ENCODE assay signal across 1 cellular context in genomic region chr19:51460164-51460992, GRCh38.
TF ChIP-seq lines count a peak whose summit lies in the region.

No MANE protein-coding gene starts in this region.

TF ChIP-seq in HepG2, 621 proteins besides CTCF, POLR2A, EP300 and RAD21 (continues in another document):
- no peak for TF ChIP-seq HOXA7 (CRISPR knock-in tag; IDR thresholded peaks at IDR 0.05)
- no peak for TF ChIP-seq ZNF24 (IDR thresholded peaks at IDR 0.05)
- peak; percentile 99 for TF ChIP-seq THAP11 (CRISPR knock-in tag; IDR thresholded peaks at IDR 0.05)
- TF ChIP-seq TFAP4 (IDR thresholded peaks at IDR 0.05; ENCODE audit: borderline replicate concordance, low read depth): no peak
- TF ChIP-seq CBX1 (IDR thresholded peaks at IDR 0.05; ENCODE audit: low read depth): peak; percentile 30
- TF ChIP-seq GPBP1L1 (CRISPR knock-in tag; IDR thresholded peaks at IDR 0.05): no peak
- TF ChIP-seq RCOR2 (CRISPR knock-in tag; IDR thresholded peaks at IDR 0.05): no peak
- TF ChIP-seq KLF16 (CRISPR knock-in tag; IDR thresholded peaks at IDR 0.05): no peak
- TF ChIP-seq ZNF3 (CRISPR knock-in tag; IDR thresholded peaks at IDR 0.05): no peak
- TF ChIP-seq AGO2 (optimal IDR thresholded peaks at IDR 0.05; ENCODE audit: low read depth, low read length): no peak
- TF ChIP-seq IRX3 (CRISPR knock-in tag; IDR thresholded peaks at IDR 0.05; ENCODE audit: borderline replicate concordance, low read depth): no peak
- TF ChIP-seq GFI1 (CRISPR knock-in tag; IDR thresholded peaks at IDR 0.05; ENCODE audit: borderline replicate concordance): no peak
- no peak for TF ChIP-seq ONECUT2 (CRISPR knock-in tag; IDR thresholded peaks at IDR 0.05)
- peak; percentile 55; the same call in 1 of the 2 replicates for TF ChIP-seq KAT8 (CRISPR knock-in tag; IDR thresholded peaks at IDR 0.05)
- TF ChIP-seq ELF3 (CRISPR knock-in tag; IDR thresholded peaks at IDR 0.05): 0 out of 2 replicates have a peak, but pooled peaks have one; percentile 39
- no peak for TF ChIP-seq AHR (CRISPR knock-in tag; IDR thresholded peaks at IDR 0.05)
- TF ChIP-seq THAP7 (CRISPR knock-in tag; IDR thresholded peaks at IDR 0.05): no peak
- no peak for TF ChIP-seq SMAD9 (CRISPR knock-in tag; IDR thresholded peaks at IDR 0.05)
- no peak for TF ChIP-seq ZNF674 (CRISPR knock-in tag; IDR thresholded peaks at IDR 0.05; ENCODE audit: low read depth)
- no peak for TF ChIP-seq ZZZ3 (CRISPR knock-in tag; IDR thresholded peaks at IDR 0.05; ENCODE audit: borderline replicate concordance)
- TF ChIP-seq, protein P1, sequence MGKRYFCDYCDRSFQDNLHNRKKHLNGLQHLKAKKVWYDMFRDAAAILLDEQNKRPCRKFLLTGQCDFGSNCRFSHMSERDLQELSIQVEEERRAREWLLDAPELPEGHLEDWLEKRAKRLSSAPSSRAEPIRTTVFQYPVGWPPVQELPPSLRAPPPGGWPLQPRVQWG (CRISPR knock-in tag; IDR thresholded peaks at IDR 0.05; ENCODE audit: borderline replicate concordance, low read depth): no peak
- TF ChIP-seq NR2C2 (CRISPR knock-in tag; IDR thresholded peaks at IDR 0.05; ENCODE audit: borderline replicate concordance): peak; percentile 99
- peak; percentile 55 for TF ChIP-seq PHF20 (CRISPR knock-in tag; IDR thresholded peaks at IDR 0.05)
- TF ChIP-seq XRCC5 (optimal IDR thresholded peaks at IDR 0.05; ENCODE audit: low read length): no peak
- TF ChIP-seq BHLHE40 (IDR thresholded peaks at IDR 0.05; ENCODE audit: low read length): no peak
- 0 out of 2 replicates have a peak, but pooled peaks have one; percentile 38 for TF ChIP-seq CREM (IDR thresholded peaks at IDR 0.05)
- no peak for TF ChIP-seq CREM (CRISPR knock-in tag; IDR thresholded peaks at IDR 0.05)
- TF ChIP-seq ZFP41 (CRISPR knock-in tag; IDR thresholded peaks at IDR 0.05; ENCODE audit: borderline replicate concordance): no peak
- TF ChIP-seq POLR2AphosphoS5 (IDR thresholded peaks at IDR 0.05; ENCODE audit: low read depth, low read length): no peak
- no peak for TF ChIP-seq ZNF782 (CRISPR knock-in tag; IDR thresholded peaks at IDR 0.05; ENCODE audit: borderline replicate concordance)
- no peak for TF ChIP-seq BCL3 (CRISPR knock-in tag; IDR thresholded peaks at IDR 0.05)
- no peak for TF ChIP-seq ZNF557 (CRISPR knock-in tag; IDR thresholded peaks at IDR 0.05)
- no peak for TF ChIP-seq THYN1 (CRISPR knock-in tag; IDR thresholded peaks at IDR 0.05; ENCODE audit: borderline replicate concordance, low read depth)
- TF ChIP-seq ZBTB8A (CRISPR knock-in tag; IDR thresholded peaks at IDR 0.05; ENCODE audit: borderline replicate concordance, low read depth): no peak
- TF ChIP-seq RFXANK (CRISPR knock-in tag; IDR thresholded peaks at IDR 0.05): no peak
- no peak for TF ChIP-seq ZSCAN5A (CRISPR knock-in tag; IDR thresholded peaks at IDR 0.05; ENCODE audit: borderline replicate concordance)
- TF ChIP-seq ZFX (CRISPR knock-in tag; IDR thresholded peaks at IDR 0.05; ENCODE audit: low read depth): peak; percentile 22; the same call in 1 of the 2 replicates
- TF ChIP-seq, protein P2, sequence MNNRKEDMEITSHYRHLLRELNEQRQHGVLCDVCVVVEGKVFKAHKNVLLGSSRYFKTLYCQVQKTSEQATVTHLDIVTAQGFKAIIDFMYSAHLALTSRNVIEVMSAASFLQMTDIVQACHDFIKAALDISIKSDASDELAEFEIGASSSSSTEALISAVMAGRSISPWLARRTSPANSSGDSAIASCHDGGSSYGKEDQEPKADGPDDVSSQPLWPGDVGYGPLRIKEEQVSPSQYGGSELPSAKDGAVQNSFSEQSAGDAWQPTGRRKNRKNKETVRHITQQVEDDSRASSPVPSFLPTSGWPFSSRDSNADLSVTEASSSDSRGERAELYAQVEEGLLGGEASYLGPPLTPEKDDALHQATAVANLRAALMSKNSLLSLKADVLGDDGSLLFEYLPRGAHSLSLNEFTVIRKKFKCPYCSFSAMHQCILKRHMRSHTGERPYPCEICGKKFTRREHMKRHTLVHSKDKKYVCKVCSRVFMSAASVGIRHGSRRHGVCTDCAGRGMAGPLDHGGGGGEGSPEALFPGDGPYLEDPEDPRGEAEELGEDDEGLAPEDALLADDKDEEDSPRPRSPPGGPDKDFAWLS (CRISPR knock-in tag; IDR thresholded peaks at IDR 0.05; ENCODE audit: borderline replicate concordance): no peak
- TF ChIP-seq, protein P3, sequence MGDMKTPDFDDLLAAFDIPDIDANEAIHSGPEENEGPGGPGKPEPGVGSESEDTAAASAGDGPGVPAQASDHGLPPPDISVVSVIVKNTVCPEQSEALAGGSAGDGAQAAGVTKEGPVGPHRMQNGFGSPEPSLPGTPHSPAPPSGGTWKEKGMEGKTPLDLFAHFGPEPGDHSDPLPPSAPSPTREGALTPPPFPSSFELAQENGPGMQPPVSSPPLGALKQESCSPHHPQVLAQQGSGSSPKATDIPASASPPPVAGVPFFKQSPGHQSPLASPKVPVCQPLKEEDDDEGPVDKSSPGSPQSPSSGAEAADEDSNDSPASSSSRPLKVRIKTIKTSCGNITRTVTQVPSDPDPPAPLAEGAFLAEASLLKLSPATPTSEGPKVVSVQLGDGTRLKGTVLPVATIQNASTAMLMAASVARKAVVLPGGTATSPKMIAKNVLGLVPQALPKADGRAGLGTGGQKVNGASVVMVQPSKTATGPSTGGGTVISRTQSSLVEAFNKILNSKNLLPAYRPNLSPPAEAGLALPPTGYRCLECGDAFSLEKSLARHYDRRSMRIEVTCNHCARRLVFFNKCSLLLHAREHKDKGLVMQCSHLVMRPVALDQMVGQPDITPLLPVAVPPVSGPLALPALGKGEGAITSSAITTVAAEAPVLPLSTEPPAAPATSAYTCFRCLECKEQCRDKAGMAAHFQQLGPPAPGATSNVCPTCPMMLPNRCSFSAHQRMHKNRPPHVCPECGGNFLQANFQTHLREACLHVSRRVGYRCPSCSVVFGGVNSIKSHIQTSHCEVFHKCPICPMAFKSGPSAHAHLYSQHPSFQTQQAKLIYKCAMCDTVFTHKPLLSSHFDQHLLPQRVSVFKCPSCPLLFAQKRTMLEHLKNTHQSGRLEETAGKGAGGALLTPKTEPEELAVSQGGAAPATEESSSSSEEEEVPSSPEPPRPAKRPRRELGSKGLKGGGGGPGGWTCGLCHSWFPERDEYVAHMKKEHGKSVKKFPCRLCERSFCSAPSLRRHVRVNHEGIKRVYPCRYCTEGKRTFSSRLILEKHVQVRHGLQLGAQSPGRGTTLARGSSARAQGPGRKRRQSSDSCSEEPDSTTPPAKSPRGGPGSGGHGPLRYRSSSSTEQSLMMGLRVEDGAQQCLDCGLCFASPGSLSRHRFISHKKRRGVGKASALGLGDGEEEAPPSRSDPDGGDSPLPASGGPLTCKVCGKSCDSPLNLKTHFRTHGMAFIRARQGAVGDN (CRISPR knock-in tag; IDR thresholded peaks at IDR 0.05): no peak
- TF ChIP-seq, protein P4, sequence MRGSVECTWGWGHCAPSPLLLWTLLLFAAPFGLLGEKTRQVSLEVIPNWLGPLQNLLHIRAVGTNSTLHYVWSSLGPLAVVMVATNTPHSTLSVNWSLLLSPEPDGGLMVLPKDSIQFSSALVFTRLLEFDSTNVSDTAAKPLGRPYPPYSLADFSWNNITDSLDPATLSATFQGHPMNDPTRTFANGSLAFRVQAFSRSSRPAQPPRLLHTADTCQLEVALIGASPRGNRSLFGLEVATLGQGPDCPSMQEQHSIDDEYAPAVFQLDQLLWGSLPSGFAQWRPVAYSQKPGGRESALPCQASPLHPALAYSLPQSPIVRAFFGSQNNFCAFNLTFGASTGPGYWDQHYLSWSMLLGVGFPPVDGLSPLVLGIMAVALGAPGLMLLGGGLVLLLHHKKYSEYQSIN (CRISPR knock-in tag; IDR thresholded peaks at IDR 0.05; ENCODE audit: borderline replicate concordance): no peak
- TF ChIP-seq AKAP8 (CRISPR knock-in tag; IDR thresholded peaks at IDR 0.05): no peak
- no peak for TF ChIP-seq ZFP62 (CRISPR knock-in tag; IDR thresholded peaks at IDR 0.05)
- TF ChIP-seq ZNF234 (CRISPR knock-in tag; conservative IDR thresholded peaks at IDR 0.05): no peak
- TF ChIP-seq ZNF143 (CRISPR knock-in tag; IDR thresholded peaks at IDR 0.05): peak; percentile 91
- no peak for TF ChIP-seq RBFOX2 (IDR thresholded peaks at IDR 0.05; ENCODE audit: low read depth, low read length)
- no peak for TF ChIP-seq ZHX2 (IDR thresholded peaks at IDR 0.05; ENCODE audit: low read depth)
- TF ChIP-seq ZHX2 (CRISPR knock-in tag; IDR thresholded peaks at IDR 0.05; ENCODE audit: borderline replicate concordance): no peak
